10 cellular contexts compared by ENCODE assay signal in the genomic region with DNA sequence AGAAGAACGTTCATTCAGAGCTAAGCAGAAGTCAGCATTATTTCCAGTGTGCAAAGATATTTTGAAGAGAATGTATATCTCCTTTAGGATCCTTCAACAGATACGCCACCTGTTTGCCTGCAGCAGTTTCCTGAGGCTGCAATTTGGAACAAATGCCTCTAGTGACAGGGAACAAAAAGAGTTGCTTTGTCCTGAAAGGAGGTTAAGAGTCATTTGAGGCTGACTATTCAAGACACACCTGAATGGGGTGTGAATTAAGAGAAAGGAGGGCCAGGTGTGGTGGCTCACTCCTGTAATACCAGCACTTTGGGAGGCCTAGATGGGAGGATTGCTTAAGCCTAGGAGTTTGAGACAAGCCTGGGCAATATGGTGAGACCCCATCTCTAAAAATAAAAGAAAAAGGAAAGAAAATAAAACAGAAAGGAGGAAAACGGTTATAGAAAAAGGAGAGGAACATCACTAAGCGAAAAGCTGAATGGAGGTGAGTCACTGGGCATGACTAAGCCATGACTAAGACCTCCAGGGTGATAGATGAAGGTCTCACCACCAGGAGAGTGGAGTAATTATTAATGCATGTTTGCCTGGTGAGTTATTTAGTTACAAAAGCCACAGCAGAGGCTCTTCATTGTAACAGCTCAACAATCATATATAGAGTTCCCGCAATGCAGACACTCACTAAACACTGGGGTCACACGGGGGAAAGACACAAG.
DNase-seq lines count a peak whose midpoint lies in the region; ATAC-seq, FAIRE-seq and TF ChIP-seq lines count a peak whose summit lies in the region.
"Had no signal": no experiment of that assay in that cellular context is flagged by ENCODE, and none has a peak within 500 bp of the region (broad histone marks: within the 10 kb centered on the region; RNA-seq: fewer than 3 reads in every experiment).

No MANE protein-coding gene starts in this region.

- no peaks in the 10 kb centered on the region for H3K9me3 Mint-ChIP-seq in activated CD8-positive, alpha-beta memory T cell treated with anti-CD3 and anti-CD28 coated beads, Interleukin-2, amount 10 ng/mL, durations not matched to agents 7 days and 5 days (ENCODE audit: low read depth)
- H3K9me3 Mint-ChIP-seq: activated naive CD8-positive, alpha-beta T cell treated with anti-CD3 and anti-CD28 coated beads, Interleukin-2, amount 10 ng/mL, durations not matched to agents 7 days and 5 days had no signal

- FAIRE-seq in small intestine (lab: Jason Lieb, UNC) = no peak
- FAIRE-seq: G401.6 had no signal

- H3K4me3 Mint-ChIP-seq in activated CD8-positive, alpha-beta memory T cell treated with anti-CD3 and anti-CD28 coated beads, Interleukin-2, amount 10 ng/mL, durations not matched to agents 7 days and 5 days = no peak overlapping the region
- H3K4me3 Mint-ChIP-seq: activated naive CD8-positive, alpha-beta T cell treated with anti-CD3 and anti-CD28 coated beads, Interleukin-2, amount 10 ng/mL, durations not matched to agents 7 days and 5 days had no signal

- no peak overlapping the region for H3K27ac Mint-ChIP-seq in activated CD8-positive, alpha-beta memory T cell treated with anti-CD3 and anti-CD28 coated beads, Interleukin-2, amount 10 ng/mL, durations not matched to agents 7 days and 5 days
- H3K27ac Mint-ChIP-seq: activated naive CD8-positive, alpha-beta T cell treated with anti-CD3 and anti-CD28 coated beads, Interleukin-2, amount 10 ng/mL, durations not matched to agents 7 days and 5 days had no signal

- H3K36me3 Mint-ChIP-seq in activated CD8-positive, alpha-beta memory T cell treated with anti-CD3 and anti-CD28 coated beads, Interleukin-2, amount 10 ng/mL, durations not matched to agents 7 days and 5 days = no peaks in the 10 kb centered on the region
- H3K36me3 Mint-ChIP-seq: activated naive CD8-positive, alpha-beta T cell treated with anti-CD3 and anti-CD28 coated beads, Interleukin-2, amount 10 ng/mL, durations not matched to agents 7 days and 5 days had no signal

- H3K4me3 ChIP-seq in small intestine (ENCODE audit: low read depth in 1 of 2, low read length in 2 of 2) (no peak overlapping the region), tibial artery (no peak overlapping the region)

- WGBS in small intestine, 3 donors = 57 to 69% (median 62%) methylated on average over 6 of the region's 6 CpGs

- H3K27me3 ChIP-seq in small intestine (ENCODE audit: control insufficient read depth in 2 of 2, insufficient read depth in 2 of 2, low read length in 2 of 2) = no peaks in the 10 kb centered on the region
- no peaks in the 10 kb centered on the region for H3K27me3 ChIP-seq in tibial artery

- TF ChIP-seq CTCF in tibial artery (IDR thresholded peaks at IDR 0.05) = no peak

- H3K9me3 ChIP-seq in small intestine (ENCODE audit: control insufficient read depth, low read depth) (no peaks in the 10 kb centered on the region), tibial artery (no peaks in the 10 kb centered on the region)

- no peak overlapping the region for H3K27ac ChIP-seq in small intestine (ENCODE audit: low read depth in 1 of 2, low read length in 1 of 2)
- no peak overlapping the region for H3K27ac ChIP-seq in tibial artery

- H3K4me1 Mint-ChIP-seq in activated CD8-positive, alpha-beta memory T cell treated with anti-CD3 and anti-CD28 coated beads, Interleukin-2, amount 10 ng/mL, durations not matched to agents 7 days and 5 days = no peaks in the 10 kb centered on the region
- H3K4me1 Mint-ChIP-seq: activated naive CD8-positive, alpha-beta T cell treated with anti-CD3 and anti-CD28 coated beads, Interleukin-2, amount 10 ng/mL, durations not matched to agents 7 days and 5 days had no signal

- H3K36me3 ChIP-seq in small intestine (ENCODE audit: control insufficient read depth in 2 of 2, insufficient read depth in 2 of 2, low read length in 2 of 2) (no peaks in the 10 kb centered on the region), tibial artery (no peaks in the 10 kb centered on the region)

- CTCF ChIA-PET in activated CD8-positive, alpha-beta memory T cell treated with anti-CD3 and anti-CD28 coated beads, Interleukin-2, amount 10 ng/mL, durations not matched to agents 7 days and 5 days (lab: Charles Lee) = interaction anchor here (0.6 kb wide), 1 partner anchor 1314 kb away, joined by 3 read pairs; a partner anchor contains a TSS

- ATAC-seq in activated CD8-positive, alpha-beta memory T cell treated with anti-CD3 and anti-CD28 coated beads, Interleukin-2, amount 10 ng/mL, durations not matched to agents 7 days and 5 days = no peak
- peak; percentile 82 for ATAC-seq in HG03095 (IDR thresholded peaks at IDR 0.05; ENCODE audit: unreplicated experiment)

- intact Hi-C loops in tibial artery (cut with DNase I; ENCODE audit: low total_unique reads) = no loop called here

- peak; percentile 23 for DNase-seq in activated CD8-positive, alpha-beta memory T cell treated with anti-CD3 and anti-CD28 coated beads, Interleukin-2, amount 50 U/mL, for 24 hours (ENCODE audit: extremely low read depth)
- DNase-seq in activated CD8-positive, alpha-beta memory T cell treated with anti-CD3 and anti-CD28 coated beads, Interleukin-2, amount 10 ng/mL, durations not matched to agents 7 days and 5 days = no peak
- DNase-seq in amniotic stem cell (lab: John Stamatoyannopoulos, UW) (peak; percentile 66), small intestine (peak; percentile 19), NCI-H2029 (lab: John Stamatoyannopoulos, UW) (no peak), NCI-H526 treated with DMSO at 0.1 percent for 48 hours (lab: John Stamatoyannopoulos, UW) (no peak), tibial artery (no peak)
- DNase-seq: activated naive CD8-positive, alpha-beta T cell treated with anti-CD3 and anti-CD28 coated beads, Interleukin-2, amount 10 ng/mL, durations not matched to agents 7 days and 5 days had no signal

- no peaks in the 10 kb centered on the region for H3K4me1 ChIP-seq in small intestine (ENCODE audit: control insufficient read depth in 2 of 2, insufficient read depth in 1 of 2, low read depth in 1 of 2, low read length in 1 of 2)
- H3K4me1 ChIP-seq in tibial artery = peaks cover 0 to 20% (median 6%) of the 10 kb centered on the region in 4 donors

- H3K27me3 Mint-ChIP-seq in activated CD8-positive, alpha-beta memory T cell treated with anti-CD3 and anti-CD28 coated beads, Interleukin-2, amount 10 ng/mL, durations not matched to agents 7 days and 5 days = peaks cover 2% of the 10 kb centered on the region
- H3K27me3 Mint-ChIP-seq: activated naive CD8-positive, alpha-beta T cell treated with anti-CD3 and anti-CD28 coated beads, Interleukin-2, amount 10 ng/mL, durations not matched to agents 7 days and 5 days had no signal

Comparison
In these comparisons a context has a peak if more than half of its experiments do, and no peak if none do; other contexts are left out.
1. DNase-seq: peak in activated CD8-positive, alpha-beta memory T cell treated with anti-CD3 and anti-CD28 coated beads, Interleukin-2, amount 50 U/mL, for 24 hours (single experiment), amniotic stem cell (single experiment) and small intestine (single experiment); none in activated CD8-positive, alpha-beta memory T cell treated with anti-CD3 and anti-CD28 coated beads, Interleukin-2, amount 10 ng/mL, durations not matched to agents 7 days and 5 days (single experiment), NCI-H2029 (single experiment), NCI-H526 treated with DMSO at 0.1 percent for 48 hours (single experiment) and tibial artery (0 of 2).